In genomic region chr1:188752027-188752426, GRCh38 we compare ENCODE assay signal across 2 cellular contexts.
A peak's percentile ranks its signal among the peaks of the same experiment; 100 is the strongest.
DNase-seq lines count a peak whose midpoint lies in the region; ATAC-seq, FAIRE-seq and TF ChIP-seq lines count a peak whose summit lies in the region.
"Not testable (repeated sequence)": the region's sequence is repeated elsewhere in the genome, so short reads cannot be mapped to it uniquely, and the experiment has no call there.

No MANE protein-coding gene starts in this region.

- not testable (repeated sequence) for DNase-seq in A549 (ENCODE audit: low read depth in 1 of 2, low spot score in 1 of 2)

- not testable (repeated sequence) for TF ChIP-seq RAD21 in A549 (conservative IDR thresholded peaks at IDR 0.05 in 1 of 2, IDR thresholded peaks at IDR 0.05 in 1 of 2)

- H3K27ac ChIP-seq in A549; HEK293 (ENCODE audit: extremely low read depth, low read depth, low read length): not testable (repeated sequence)

- not testable (repeated sequence) for H3K4me2 ChIP-seq in A549

- not testable (repeated sequence) for H3K4me1 ChIP-seq in A549; HEK293 (ENCODE audit: control insufficient read depth, insufficient read depth, low read length)

- ATAC-seq in A549, result not testable (repeated sequence)

- TF ChIP-seq EP300 in A549 (IDR thresholded peaks at IDR 0.05), result not testable (repeated sequence)

- TF ChIP-seq POLR2A in A549 (IDR thresholded peaks at IDR 0.05; ENCODE audit: low read length), result not testable (repeated sequence)

- not testable (repeated sequence) for TF ChIP-seq CTCF in A549 (IDR thresholded peaks at IDR 0.05); HEK293 (tag by site-specific recombination; IDR thresholded peaks at IDR 0.05)

- H3K9me3 ChIP-seq in A549; HEK293 (ENCODE audit: control insufficient read depth, insufficient read depth, low read depth, low read length): not testable (repeated sequence)

- 46% methylated on average over 3 of the region's 3 CpGs for WGBS in A549 (ENCODE audit: missing lambda C conversion rate)

- POLR2A ChIA-PET in A549 (lab: Yijun Ruan, JAX); HEK293 (lab: Yijun Ruan, JAX): not testable (repeated sequence)

- not testable (repeated sequence) for FAIRE-seq in A549 (lab: Jason Lieb, UNC)

- CTCF ChIA-PET in A549 (lab: Yijun Ruan, JAX); HEK293 (lab: Yijun Ruan, JAX): not testable (repeated sequence)

- H3K36me3 ChIP-seq in HEK293 (ENCODE audit: control insufficient read depth in 2 of 2, insufficient read depth in 1 of 2, low read length in 2 of 2), result not testable (repeated sequence)

- not testable (repeated sequence) for H3K4me3 ChIP-seq in A549; HEK293 (ENCODE audit: low read depth, low read length)

TF ChIP-seq in A549, 52 proteins besides CTCF, POLR2A, EP300 and RAD21:
- peak; percentile 60 for TF ChIP-seq ZC3H11A (IDR thresholded peaks at IDR 0.05)

TF ChIP-seq in HEK293, 187 proteins besides CTCF, POLR2A, EP300 and RAD21:
- TF ChIP-seq REST (tag by site-specific recombination; IDR thresholded peaks at IDR 0.05), result 0 out of 2 replicates have a peak, but pooled peaks have one; percentile 24
- TF ChIP-seq ZNF518A (tag by site-specific recombination; conservative IDR thresholded peaks at IDR 0.05; ENCODE audit: low read depth), result peak; percentile 68; the same call in 1 of the 2 replicates
- peak; percentile 29; the same call in 1 of the 2 replicates for TF ChIP-seq ZNF623 (tag by site-specific recombination; IDR thresholded peaks at IDR 0.05)
- peak; percentile 56; the same call in 1 of the 2 replicates for TF ChIP-seq ZBTB11 (tag by site-specific recombination; conservative IDR thresholded peaks at IDR 0.05; ENCODE audit: low read depth)
- TF ChIP-seq ZNF555 (tag by site-specific recombination; conservative IDR thresholded peaks at IDR 0.05), result peak; percentile 54
- TF ChIP-seq ZNF140 (tag by site-specific recombination; IDR thresholded peaks at IDR 0.05), result peak; percentile 12; the same call in 1 of the 2 replicates
- peak; percentile 61 for TF ChIP-seq ZNF560 (tag by site-specific recombination; IDR thresholded peaks at IDR 0.05; ENCODE audit: borderline replicate concordance)
- TF ChIP-seq ZNF394 (tag by site-specific recombination; IDR thresholded peaks at IDR 0.05; ENCODE audit: borderline replicate concordance), result peak; percentile 33; the same call in 1 of the 2 replicates
- peak; percentile 45 for TF ChIP-seq ZNF426 (tag by site-specific recombination; IDR thresholded peaks at IDR 0.05)
- TF ChIP-seq ZXDB (tag by site-specific recombination; IDR thresholded peaks at IDR 0.05), result 0 out of 2 replicates have a peak, but pooled peaks have one; percentile 41
